Comparison of ENCODE assay signal across 19 cellular contexts in the genomic region with DNA sequence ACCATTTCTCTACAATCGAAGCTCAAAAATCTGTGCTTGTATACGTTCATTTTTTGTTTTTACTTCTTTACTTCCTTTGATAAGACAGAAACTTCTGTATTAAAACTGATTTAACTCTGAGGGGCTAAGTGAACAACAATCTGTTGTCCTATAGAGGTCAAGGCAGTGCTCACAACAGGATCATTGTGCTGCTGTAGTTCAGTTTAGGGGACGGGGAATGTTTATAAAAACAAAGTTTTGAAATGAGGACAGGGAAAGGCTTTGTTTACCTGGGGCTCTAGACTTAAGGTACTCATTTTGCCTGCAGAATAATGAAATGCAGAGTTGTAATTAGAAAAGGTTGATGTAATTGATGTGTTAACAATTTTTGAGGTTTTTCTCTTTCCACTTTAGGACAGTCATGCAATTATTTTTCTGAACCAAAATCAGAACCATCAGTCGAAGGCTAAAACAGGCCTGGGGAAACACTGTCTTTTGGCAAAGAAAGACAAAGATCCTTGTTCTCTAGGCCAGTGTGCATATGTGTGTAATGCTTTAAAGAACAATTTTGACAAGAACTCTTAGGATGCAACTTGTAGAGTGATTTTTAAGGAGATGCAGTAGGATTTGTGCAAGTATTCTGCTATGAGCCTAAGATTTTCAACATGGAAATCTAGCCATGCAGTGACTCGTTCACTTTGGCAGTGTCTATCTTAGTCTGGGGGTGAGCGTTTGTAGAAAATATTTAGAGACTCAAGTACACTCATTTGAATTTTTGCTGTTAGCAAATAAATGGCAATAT.
A peak's percentile ranks its signal among the peaks of the same experiment; 100 is the strongest.
DNase-seq lines count a peak whose midpoint lies in the region; ATAC-seq, FAIRE-seq and TF ChIP-seq lines count a peak whose summit lies in the region.
"Had no signal": no experiment of that assay in that cellular context is flagged by ENCODE, and none has a peak within 500 bp of the region (broad histone marks: within the 10 kb centered on the region; RNA-seq: fewer than 3 reads in every experiment).

No MANE protein-coding gene starts in this region.

- H3K36me3 ChIP-seq in HEK293 (ENCODE audit: control insufficient read depth in 2 of 2, insufficient read depth in 1 of 2, low read length in 2 of 2) (no peaks in the 10 kb centered on the region), astrocyte (ENCODE audit: insufficient read depth, low read length) (no peaks in the 10 kb centered on the region)

- DNase-seq in astrocyte (ENCODE audit: low read depth) (no peak), nephron progenitor cell (no peak), hippocampal formation (lab: John Stamatoyannopoulos, UW) (no peak), AG20443 (ENCODE audit: low spot score) (no peak), globus pallidus (ENCODE audit: low spot score) (no peak)
- DNase-seq: activated CD8-positive, alpha-beta memory T cell treated with anti-CD3 and anti-CD28 coated beads for 24 hours; CD4-positive, alpha-beta memory T cell; DMS79; head of caudate nucleus; naive B cell; NCI-H187 treated with DMSO at 0.1 percent for 48 hours; T-helper 17 cell had no signal

- no peaks in the 10 kb centered on the region for H3K9me3 Mint-ChIP-seq in astrocyte (ENCODE audit: unreplicated experiment)
- peaks cover 4% of the 10 kb centered on the region for H3K9me3 Mint-ChIP-seq in nephron progenitor cell
- H3K9me3 Mint-ChIP-seq: CD4-positive, alpha-beta memory T cell had no signal

- TF ChIP-seq CTCF in 22Rv1 (IDR thresholded peaks at IDR 0.05) (no peak), HEK293 (tag by site-specific recombination; IDR thresholded peaks at IDR 0.05) (no peak), astrocyte (IDR thresholded peaks at IDR 0.05; ENCODE audit: insufficient read depth, low read depth, low read length) (no peak), nephron progenitor cell (IDR thresholded peaks at IDR 0.05) (no peak)

- H3K27ac Mint-ChIP-seq in astrocyte (ENCODE audit: unreplicated experiment) = no peak overlapping the region
- H3K27ac Mint-ChIP-seq in nephron progenitor cell = peak overlapping the region; percentile 30
- H3K27ac Mint-ChIP-seq: activated T-helper 1 cell treated with anti-CD3 and anti-CD28 coated beads, Interleukin-12 subunit alpha, Interleukin-12 subunit beta, Interleukin-2, Interleukin-4 antibody, amounts not matched to agents 30 ng/mL and 10 ng/mL and 1 ng/mL, durations not matched to agents 14 hours and 24 hours and 36 hours; CD4-positive, alpha-beta memory T cell; IgD-negative memory B cell; naive B cell; T-helper 17 cell had no signal

- peaks cover 26% of the 10 kb centered on the region for H3K36me3 Mint-ChIP-seq in astrocyte (ENCODE audit: low read depth, unreplicated experiment)
- H3K36me3 Mint-ChIP-seq in nephron progenitor cell (ENCODE audit: low read depth) = peaks cover 16% of the 10 kb centered on the region
- H3K36me3 Mint-ChIP-seq: CD4-positive, alpha-beta memory T cell; naive B cell had no signal

- H3K4me3 Mint-ChIP-seq in astrocyte (ENCODE audit: unreplicated experiment) (no peak overlapping the region), nephron progenitor cell (no peak overlapping the region)
- H3K4me3 Mint-ChIP-seq: activated T-helper 1 cell treated with anti-CD3 and anti-CD28 coated beads, Interleukin-12 subunit alpha, Interleukin-12 subunit beta, Interleukin-2, Interleukin-4 antibody, amounts not matched to agents 30 ng/mL and 10 ng/mL and 1 ng/mL, durations not matched to agents 14 hours and 24 hours and 36 hours; CD4-positive, alpha-beta memory T cell; IgD-negative memory B cell; naive B cell; T-helper 17 cell had no signal

- CTCF ChIA-PET in HEK293 (lab: Yijun Ruan, JAX) = interaction anchor here (1.3 to 1.7 kb wide), 2 partner anchors 39 to 183 kb away, joined by 4 read pairs; no protein-coding TSS in a partner anchor

- peaks cover 99% of the 10 kb centered on the region for H4K20me1 ChIP-seq in astrocyte (ENCODE audit: insufficient read depth, low read length)

- peaks cover 26% of the 10 kb centered on the region for H3K4me1 ChIP-seq in HEK293 (ENCODE audit: control insufficient read depth, insufficient read depth, low read length)
- peaks cover 4% of the 10 kb centered on the region for H3K4me1 ChIP-seq in astrocyte (ENCODE audit: insufficient read depth, low read length)

- no peak overlapping the region for H2AFZ ChIP-seq in astrocyte (ENCODE audit: low read depth, low read length)

- H3K4me1 Mint-ChIP-seq in astrocyte (ENCODE audit: low read depth, unreplicated experiment) = peaks cover 51% of the 10 kb centered on the region
- peaks cover 87% of the 10 kb centered on the region for H3K4me1 Mint-ChIP-seq in nephron progenitor cell

- H3K27me3 Mint-ChIP-seq in astrocyte (ENCODE audit: low read depth, unreplicated experiment) (no peaks in the 10 kb centered on the region), nephron progenitor cell (ENCODE audit: low read depth, poor library complexity) (no peaks in the 10 kb centered on the region)
- H3K27me3 Mint-ChIP-seq: naive B cell, T-helper 17 cell had no signal

- 0 out of 2 replicates have a peak overlapping the region, but pooled peaks have one; percentile 8 for H3K27ac ChIP-seq in 22Rv1
- no peak overlapping the region for H3K27ac ChIP-seq in HEK293 (ENCODE audit: extremely low read depth, low read depth, low read length)
- no peak overlapping the region for H3K27ac ChIP-seq in astrocyte (ENCODE audit: low read depth, low read length)

- H3K9ac ChIP-seq in astrocyte (ENCODE audit: low read length) = no peak overlapping the region

- H3K27me3 ChIP-seq in astrocyte (ENCODE audit: insufficient read depth, low read length) = no peaks in the 10 kb centered on the region

- no peak for ATAC-seq in HG02642 (IDR thresholded peaks at IDR 0.05; ENCODE audit: poor library complexity, unreplicated experiment)
- ATAC-seq: Right ventricle myocardium inferior, T-helper 17 cell had no signal

- H3K79me2 ChIP-seq in astrocyte (ENCODE audit: insufficient read depth, low read length) = peaks cover 95% of the 10 kb centered on the region

- H3K9me3 ChIP-seq in HEK293 (ENCODE audit: control insufficient read depth, insufficient read depth, low read depth, low read length) (no peaks in the 10 kb centered on the region), astrocyte (ENCODE audit: insufficient read depth, low read depth, low read length) (no peaks in the 10 kb centered on the region)

- H3K4me3 ChIP-seq in HEK293 (ENCODE audit: low read depth, low read length) (no peak overlapping the region), astrocyte (ENCODE audit: insufficient read depth, low read depth, low read length) (no peak overlapping the region)

- H3K4me2 ChIP-seq in astrocyte (ENCODE audit: low read length) = no peak overlapping the region

- FAIRE-seq in astrocyte (lab: Jason Lieb, UNC) = peak; percentile 49
- FAIRE-seq: islet of Langerhans had no signal

- POLR2A ChIA-PET in HEK293 (lab: Yijun Ruan, JAX) = no interaction called here

TF ChIP-seq in HEK293, 187 proteins besides CTCF, POLR2A, EP300 and RAD21:
- TF ChIP-seq ZNF10 (tag by site-specific recombination; IDR thresholded peaks at IDR 0.05) = peak; percentile 79
- TF ChIP-seq, protein P1, sequence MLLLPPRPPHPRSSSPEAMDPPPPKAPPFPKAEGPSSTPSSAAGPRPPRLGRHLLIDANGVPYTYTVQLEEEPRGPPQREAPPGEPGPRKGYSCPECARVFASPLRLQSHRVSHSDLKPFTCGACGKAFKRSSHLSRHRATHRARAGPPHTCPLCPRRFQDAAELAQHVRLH (tag by site-specific recombination; IDR thresholded peaks at IDR 0.05) = no peak
- 0 out of 2 replicates have a peak, but pooled peaks have one; percentile 17 for TF ChIP-seq ZEB2 (tag by site-specific recombination; IDR thresholded peaks at IDR 0.05)
